8 cellular contexts compared by ENCODE assay signal in the genomic region with DNA sequence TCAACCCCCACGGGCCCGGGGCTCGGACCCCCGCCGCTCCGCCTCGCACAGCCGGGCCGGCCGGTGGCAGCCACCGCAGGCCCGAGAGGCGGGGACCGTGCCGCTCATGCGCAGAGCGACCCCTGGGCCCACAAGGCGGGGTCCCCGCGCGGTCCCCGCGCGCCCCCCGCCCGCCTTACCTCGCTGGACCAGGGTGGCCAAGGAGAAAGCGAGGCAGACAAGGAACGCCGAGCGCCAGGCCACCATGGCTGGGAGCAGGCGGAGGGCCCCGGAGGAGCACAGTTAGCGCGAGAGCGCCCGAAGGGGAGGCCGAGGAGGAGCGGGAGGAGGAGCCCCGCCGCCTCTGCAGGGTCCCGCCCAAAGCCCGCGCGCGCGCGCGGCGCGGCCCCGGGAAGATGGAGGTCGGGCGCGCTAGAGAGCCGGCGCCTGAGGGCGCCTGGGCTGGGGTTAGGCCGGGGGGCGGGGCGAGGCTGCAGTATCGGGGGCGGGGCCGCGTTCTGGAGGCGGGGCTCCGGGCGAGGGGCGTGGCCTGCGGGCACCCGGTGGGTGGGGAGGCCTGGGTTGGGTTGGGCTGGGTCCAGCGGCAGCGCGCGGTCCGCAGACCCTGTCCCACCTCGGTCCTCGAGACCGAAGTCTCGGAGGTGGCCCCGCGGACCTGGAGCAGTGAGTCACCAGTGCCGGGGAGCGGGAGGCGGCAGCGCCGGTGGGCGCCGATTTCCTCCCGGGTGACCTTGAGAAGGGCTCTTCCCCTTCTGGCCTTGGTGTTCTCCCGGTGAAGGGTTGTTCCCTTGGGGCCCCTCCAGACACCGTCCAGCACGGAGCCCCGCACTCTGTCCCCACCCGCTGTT. TPM values are rescaled to one million over a fixed set of nuclear protein-coding genes. Genes with fewer than 3 reads are reported as not detected.
A peak's percentile ranks its signal among the peaks of the same experiment; 100 is the strongest.
DNase-seq lines count a peak whose midpoint lies in the region; TF ChIP-seq lines count a peak whose summit lies in the region.

A gene with protein sequence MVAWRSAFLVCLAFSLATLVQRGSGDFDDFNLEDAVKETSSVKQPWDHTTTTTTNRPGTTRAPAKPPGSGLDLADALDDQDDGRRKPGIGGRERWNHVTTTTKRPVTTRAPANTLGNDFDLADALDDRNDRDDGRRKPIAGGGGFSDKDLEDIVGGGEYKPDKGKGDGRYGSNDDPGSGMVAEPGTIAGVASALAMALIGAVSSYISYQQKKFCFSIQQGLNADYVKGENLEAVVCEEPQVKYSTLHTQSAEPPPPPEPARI (minus strand): TSS at position 326 of the 848 bp plus-strand sequence. CDS start 80 bp downstream, at position 246.

- peak within 1 kb of the TSS; percentile 89 for H3K4me3 Mint-ChIP-seq in neural progenitor cell

- DNase-seq in G401 (ENCODE audit: low spot score) (peak; percentile 80), HAP-1 (ENCODE audit: low spot score in 2 of 2) (peak; percentile 89 to 97), MM.1S (peak; percentile 84), SJSA1 (ENCODE audit: low read depth in 1 of 2, low spot score in 2 of 2) (peak; percentile 85 to 87), foreskin fibroblast (peak; percentile 83 to 94), neural progenitor cell (ENCODE audit: low spot score) (peak; percentile 94), stomach (peak; percentile 92)
- DNase-seq in activated gamma-delta T cell treated with anti-CD3 and anti-CD28 coated beads, Interleukin-2, amount 50 U/mL, for 16 hours (ENCODE audit: low read depth): peak; percentile 84

- H3K9ac ChIP-seq in MM.1S (ENCODE audit: low read length) (peak within 1 kb of the TSS; percentile 80), neural progenitor cell (peak within 1 kb of the TSS; percentile 66)

- no peaks in the 10 kb centered on the region for H3K9me2 ChIP-seq in MM.1S (replicated peaks; ENCODE audit: insufficient read depth, low read length)

- peaks cover 2% of the 10 kb centered on the region for H3K36me3 Mint-ChIP-seq in neural progenitor cell

- peak within 1 kb of the TSS; percentile 71 for H2AFZ ChIP-seq in MM.1S (ENCODE audit: low read length)
- peak within 1 kb of the TSS; percentile 73 for H2AFZ ChIP-seq in neural progenitor cell (replicated peaks)

- H3K79me2 ChIP-seq in MM.1S (ENCODE audit: low read length) (peaks cover 19% of the 10 kb centered on the region), neural progenitor cell (ENCODE audit: low read depth) (peaks cover 21% of the 10 kb centered on the region)

- H3K27ac ChIP-seq in MM.1S (ENCODE audit: low read length) (peak within 1 kb of the TSS; percentile 44; the same call in 1 of the 2 replicates), SJSA1 (peak within 1 kb of the TSS; percentile 76), neural progenitor cell (no peak within 1 kb of the TSS), stomach (peak within 1 kb of the TSS; percentile 62 to 86 (median 72))

- H3F3A ChIP-seq in MM.1S (ENCODE audit: insufficient read depth, low read length) (no peaks in the 10 kb centered on the region), neural progenitor cell (ENCODE audit: low read depth) (peaks cover 16% of the 10 kb centered on the region)

- H3K27me3 ChIP-seq in HAP-1 (ENCODE audit: low read depth): no peaks in the 10 kb centered on the region
- H3K27me3 ChIP-seq in MM.1S (replicated peaks; ENCODE audit: insufficient read depth, low read length): no peaks in the 10 kb centered on the region
- H3K27me3 ChIP-seq in SJSA1 (replicated peaks): no peaks in the 10 kb centered on the region
- peaks cover 32% of the 10 kb centered on the region for H3K27me3 ChIP-seq in neural progenitor cell
- H3K27me3 ChIP-seq in stomach: no peaks in the 10 kb centered on the region

- H3K4me1 Mint-ChIP-seq in neural progenitor cell: peaks cover 16% of the 10 kb centered on the region

- peak within 1 kb of the TSS; percentile 69 for H3K4me2 ChIP-seq in MM.1S (ENCODE audit: low read depth, low read length)
- peak within 1 kb of the TSS; percentile 83 for H3K4me2 ChIP-seq in neural progenitor cell

- peak within 1 kb of the TSS; percentile 53 for H3K27ac Mint-ChIP-seq in neural progenitor cell

- H3K9me3 Mint-ChIP-seq in neural progenitor cell: peaks cover 3% of the 10 kb centered on the region

- H4K20me1 ChIP-seq in MM.1S (ENCODE audit: insufficient read depth, low read length) (no peaks in the 10 kb centered on the region), neural progenitor cell (ENCODE audit: low read depth) (peaks cover 5% of the 10 kb centered on the region)

- no peaks in the 10 kb centered on the region for H3K9me3 ChIP-seq in HAP-1
- no peaks in the 10 kb centered on the region for H3K9me3 ChIP-seq in MM.1S (replicated peaks; ENCODE audit: insufficient read depth, low read length)
- H3K9me3 ChIP-seq in SJSA1 (replicated peaks): no peaks in the 10 kb centered on the region
- no peaks in the 10 kb centered on the region for H3K9me3 ChIP-seq in neural progenitor cell (ENCODE audit: low read depth)
- H3K9me3 ChIP-seq in stomach: no peaks in the 10 kb centered on the region

- TF ChIP-seq POLR2A in stomach (IDR thresholded peaks at IDR 0.05): no peak

- intact Hi-C loops in stomach (cut with DNase I; ENCODE audit: low total_unique reads): no loop called here

- peak within 1 kb of the TSS; percentile 77 for H3K4me3 ChIP-seq in HAP-1
- peak within 1 kb of the TSS; percentile 66 for H3K4me3 ChIP-seq in MM.1S (ENCODE audit: low read length)
- peak within 1 kb of the TSS; percentile 90 for H3K4me3 ChIP-seq in SJSA1
- peak within 1 kb of the TSS; percentile 66 to 75 for H3K4me3 ChIP-seq in foreskin fibroblast (ENCODE audit: low read depth in 1 of 2, low read length in 2 of 2)
- H3K4me3 ChIP-seq in neural progenitor cell: peak within 1 kb of the TSS; percentile 70
- peak within 1 kb of the TSS; percentile 59 to 71 (median 65) for H3K4me3 ChIP-seq in stomach

- H3K4me1 ChIP-seq in HAP-1: peaks cover 38% of the 10 kb centered on the region
- peaks cover 6% of the 10 kb centered on the region; the same call in 1 of the 2 replicates for H3K4me1 ChIP-seq in MM.1S (ENCODE audit: low read length)
- H3K4me1 ChIP-seq in SJSA1 (replicated peaks): no peaks in the 10 kb centered on the region
- H3K4me1 ChIP-seq in neural progenitor cell: peaks cover 9% of the 10 kb centered on the region
- peaks cover 0 to 8% (median 3%) of the 10 kb centered on the region in 4 donors for H3K4me1 ChIP-seq in stomach

- TF ChIP-seq EP300 in stomach (IDR thresholded peaks at IDR 0.05): no peak

- 1 to 51% (median 16%) methylated on average over 10 to 81 of the region's 95 CpGs; no CpG with 5 or more reads in 1 of the 5 donors for WGBS in stomach, 5 donors

- TF ChIP-seq CTCF in MM.1S (IDR thresholded peaks at IDR 0.05; ENCODE audit: low read length) (no peak), foreskin fibroblast (IDR thresholded peaks at IDR 0.05; ENCODE audit: low read depth, low read length) (no peak), neural progenitor cell (IDR thresholded peaks at IDR 0.05) (no peak), stomach (IDR thresholded peaks at IDR 0.05) (no peak)

- in situ Hi-C loops in G401 (cut with HindIII; ENCODE audit: low sequenced_read_pairs) (no loop called here), HAP-1 (cut with MboI; ENCODE audit: low sequenced_read_pairs) (no loop called here)

- peaks cover 6% of the 10 kb centered on the region for H3K27me3 Mint-ChIP-seq in neural progenitor cell (ENCODE audit: insufficient read depth, low read depth)

- no peaks in the 10 kb centered on the region; the same call in 1 of the 2 replicates for H3K36me3 ChIP-seq in HAP-1 (replicated peaks)
- H3K36me3 ChIP-seq in MM.1S (replicated peaks; ENCODE audit: insufficient read depth, low read length): no peaks in the 10 kb centered on the region
- H3K36me3 ChIP-seq in SJSA1: no peaks in the 10 kb centered on the region
- no peaks in the 10 kb centered on the region for H3K36me3 ChIP-seq in neural progenitor cell
- H3K36me3 ChIP-seq in stomach: no peaks in the 10 kb centered on the region

RNA-seq across cellular contexts. Expression of the gene that starts here (rescaled TPM):
- total RNA-seq in G401 (2014; rRNA removed; shearing (Covaris generic)): 23.7 and 26.1 TPM in 2 replicates
- total RNA-seq in SJSA1 (2014; rRNA removed; shearing (Covaris generic)): 21.1 and 25.8 TPM in 2 replicates
- 24.7 and 48.1 TPM in 2 replicates for total RNA-seq in neural progenitor cell (ENCODE audit: low replicate concordance)
- total RNA-seq in stomach: 10 to 100 TPM in 4 of 5 donors, 1 to 10 TPM in 1; 3.5 to 40.6 (median 21.4) TPM
- 10 to 100 TPM in 1 of 3 donors, 1 to 10 TPM in 2; 7.0 to 10.1 (median 7.3) TPM for polyA plus RNA-seq in stomach
